In the genomic region with DNA sequence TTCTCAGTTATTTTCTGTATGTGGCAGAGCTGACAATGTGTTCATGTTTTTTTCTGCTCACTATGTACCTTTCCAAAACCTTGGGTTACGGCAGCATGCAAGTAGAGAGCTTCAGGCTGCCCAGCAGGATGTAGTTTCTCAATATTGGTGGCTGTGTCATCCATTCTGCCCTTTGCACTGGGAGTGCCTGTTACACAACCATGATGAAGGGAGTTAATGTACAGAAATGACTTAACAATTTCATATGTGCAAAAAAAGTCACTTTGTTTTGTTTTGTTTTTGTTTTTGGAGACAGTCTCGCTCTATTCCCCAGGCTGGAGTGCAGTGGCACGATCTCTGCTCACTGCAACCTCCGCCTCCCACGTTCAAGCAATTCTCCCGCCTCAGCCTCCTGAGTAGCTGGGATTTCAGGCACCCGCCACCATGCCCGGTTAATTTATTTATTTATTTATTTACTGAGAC, we compare ENCODE assay signal across 1 cellular context.
TF ChIP-seq lines count a peak whose summit lies in the region.

No MANE protein-coding gene starts in this region.

TF ChIP-seq in HepG2, 621 proteins besides CTCF, POLR2A, EP300 and RAD21 (continued from another document):
- peak; percentile 75; the same call in 1 of the 2 replicates for TF ChIP-seq PHF21A (CRISPR knock-in tag; IDR thresholded peaks at IDR 0.05)
- peak; percentile 87 for TF ChIP-seq JUND (CRISPR knock-in tag; IDR thresholded peaks at IDR 0.05)
- TF ChIP-seq, protein P1, sequence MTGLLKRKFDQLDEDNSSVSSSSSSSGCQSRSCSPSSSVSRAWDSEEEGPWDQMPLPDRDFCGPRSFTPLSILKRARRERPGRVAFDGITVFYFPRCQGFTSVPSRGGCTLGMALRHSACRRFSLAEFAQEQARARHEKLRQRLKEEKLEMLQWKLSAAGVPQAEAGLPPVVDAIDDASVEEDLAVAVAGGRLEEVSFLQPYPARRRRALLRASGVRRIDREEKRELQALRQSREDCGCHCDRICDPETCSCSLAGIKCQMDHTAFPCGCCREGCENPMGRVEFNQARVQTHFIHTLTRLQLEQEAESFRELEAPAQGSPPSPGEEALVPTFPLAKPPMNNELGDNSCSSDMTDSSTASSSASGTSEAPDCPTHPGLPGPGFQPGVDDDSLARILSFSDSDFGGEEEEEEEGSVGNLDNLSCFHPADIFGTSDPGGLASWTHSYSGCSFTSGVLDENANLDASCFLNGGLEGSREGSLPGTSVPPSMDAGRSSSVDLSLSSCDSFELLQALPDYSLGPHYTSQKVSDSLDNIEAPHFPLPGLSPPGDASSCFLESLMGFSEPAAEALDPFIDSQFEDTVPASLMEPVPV (CRISPR knock-in tag; IDR thresholded peaks at IDR 0.05): no peak
- TF ChIP-seq BRCA1 (CRISPR knock-in tag; IDR thresholded peaks at IDR 0.05): no peak
- TF ChIP-seq DPF2 (CRISPR knock-in tag; IDR thresholded peaks at IDR 0.05; ENCODE audit: borderline replicate concordance, low read depth): peak; percentile 85
- peak; percentile 67; the same call in 1 of the 2 replicates for TF ChIP-seq NFIC (IDR thresholded peaks at IDR 0.05; ENCODE audit: low read length)
- TF ChIP-seq RFX5 (IDR thresholded peaks at IDR 0.05; ENCODE audit: low read depth, low read length): no peak
- TF ChIP-seq, protein P2, sequence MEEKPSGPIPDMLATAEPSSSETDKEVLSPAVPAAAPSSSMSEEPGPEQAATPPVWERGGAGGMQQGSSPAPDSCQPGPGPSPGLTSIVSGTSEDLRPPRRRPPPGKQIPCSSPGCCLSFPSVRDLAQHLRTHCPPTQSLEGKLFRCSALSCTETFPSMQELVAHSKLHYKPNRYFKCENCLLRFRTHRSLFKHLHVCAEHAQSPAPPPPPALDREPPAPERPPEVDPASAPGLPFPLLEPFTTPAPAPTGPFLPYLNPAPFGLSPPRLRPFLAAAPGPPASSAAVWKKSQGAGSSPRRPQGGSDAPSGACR (CRISPR knock-in tag; IDR thresholded peaks at IDR 0.05): 0 out of 2 replicates have a peak, but pooled peaks have one; percentile 37
- TF ChIP-seq MBNL3 (CRISPR knock-in tag; conservative IDR thresholded peaks at IDR 0.05): no peak
- TF ChIP-seq ZNF331 (CRISPR knock-in tag; IDR thresholded peaks at IDR 0.05): peak; percentile 76; the same call in 1 of the 2 replicates
- TF ChIP-seq, protein P3, sequence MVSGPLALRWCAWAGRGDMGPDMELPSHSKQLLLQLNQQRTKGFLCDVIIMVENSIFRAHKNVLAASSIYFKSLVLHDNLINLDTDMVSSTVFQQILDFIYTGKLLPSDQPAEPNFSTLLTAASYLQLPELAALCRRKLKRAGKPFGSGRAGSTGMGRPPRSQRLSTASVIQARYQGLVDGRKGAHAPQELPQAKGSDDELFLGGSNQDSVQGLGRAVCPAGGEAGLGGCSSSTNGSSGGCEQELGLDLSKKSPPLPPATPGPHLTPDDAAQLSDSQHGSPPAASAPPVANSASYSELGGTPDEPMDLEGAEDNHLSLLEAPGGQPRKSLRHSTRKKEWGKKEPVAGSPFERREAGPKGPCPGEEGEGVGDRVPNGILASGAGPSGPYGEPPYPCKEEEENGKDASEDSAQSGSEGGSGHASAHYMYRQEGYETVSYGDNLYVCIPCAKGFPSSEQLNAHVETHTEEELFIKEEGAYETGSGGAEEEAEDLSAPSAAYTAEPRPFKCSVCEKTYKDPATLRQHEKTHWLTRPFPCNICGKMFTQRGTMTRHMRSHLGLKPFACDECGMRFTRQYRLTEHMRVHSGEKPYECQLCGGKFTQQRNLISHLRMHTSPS (CRISPR knock-in tag; IDR thresholded peaks at IDR 0.05; ENCODE audit: low read depth): 0 out of 2 replicates have a peak, but pooled peaks have one; percentile 49
- no peak for TF ChIP-seq HDAC6 (IDR thresholded peaks at IDR 0.05; ENCODE audit: low read depth, low read length)
- peak; percentile 89 for TF ChIP-seq SOX5 (CRISPR knock-in tag; IDR thresholded peaks at IDR 0.05; ENCODE audit: borderline replicate concordance)
- no peak for TF ChIP-seq TP53 (CRISPR knock-in tag; conservative IDR thresholded peaks at IDR 0.05)
- TF ChIP-seq, protein P4, sequence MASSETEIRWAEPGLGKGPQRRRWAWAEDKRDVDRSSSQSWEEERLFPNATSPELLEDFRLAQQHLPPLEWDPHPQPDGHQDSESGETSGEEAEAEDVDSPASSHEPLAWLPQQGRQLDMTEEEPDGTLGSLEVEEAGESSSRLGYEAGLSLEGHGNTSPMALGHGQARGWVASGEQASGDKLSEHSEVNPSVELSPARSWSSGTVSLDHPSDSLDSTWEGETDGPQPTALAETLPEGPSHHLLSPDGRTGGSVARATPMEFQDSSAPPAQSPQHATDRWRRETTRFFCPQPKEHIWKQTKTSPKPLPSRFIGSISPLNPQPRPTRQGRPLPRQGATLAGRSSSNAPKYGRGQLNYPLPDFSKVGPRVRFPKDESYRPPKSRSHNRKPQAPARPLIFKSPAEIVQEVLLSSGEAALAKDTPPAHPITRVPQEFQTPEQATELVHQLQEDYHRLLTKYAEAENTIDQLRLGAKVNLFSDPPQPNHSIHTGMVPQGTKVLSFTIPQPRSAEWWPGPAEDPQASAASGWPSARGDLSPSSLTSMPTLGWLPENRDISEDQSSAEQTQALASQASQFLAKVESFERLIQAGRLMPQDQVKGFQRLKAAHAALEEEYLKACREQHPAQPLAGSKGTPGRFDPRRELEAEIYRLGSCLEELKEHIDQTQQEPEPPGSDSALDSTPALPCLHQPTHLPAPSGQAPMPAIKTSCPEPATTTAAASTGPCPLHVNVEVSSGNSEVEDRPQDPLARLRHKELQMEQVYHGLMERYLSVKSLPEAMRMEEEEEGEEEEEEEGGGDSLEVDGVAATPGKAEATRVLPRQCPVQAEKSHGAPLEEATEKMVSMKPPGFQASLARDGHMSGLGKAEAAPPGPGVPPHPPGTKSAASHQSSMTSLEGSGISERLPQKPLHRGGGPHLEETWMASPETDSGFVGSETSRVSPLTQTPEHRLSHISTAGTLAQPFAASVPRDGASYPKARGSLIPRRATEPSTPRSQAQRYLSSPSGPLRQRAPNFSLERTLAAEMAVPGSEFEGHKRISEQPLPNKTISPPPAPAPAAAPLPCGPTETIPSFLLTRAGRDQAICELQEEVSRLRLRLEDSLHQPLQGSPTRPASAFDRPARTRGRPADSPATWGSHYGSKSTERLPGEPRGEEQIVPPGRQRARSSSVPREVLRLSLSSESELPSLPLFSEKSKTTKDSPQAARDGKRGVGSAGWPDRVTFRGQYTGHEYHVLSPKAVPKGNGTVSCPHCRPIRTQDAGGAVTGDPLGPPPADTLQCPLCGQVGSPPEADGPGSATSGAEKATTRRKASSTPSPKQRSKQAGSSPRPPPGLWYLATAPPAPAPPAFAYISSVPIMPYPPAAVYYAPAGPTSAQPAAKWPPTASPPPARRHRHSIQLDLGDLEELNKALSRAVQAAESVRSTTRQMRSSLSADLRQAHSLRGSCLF (CRISPR knock-in tag; IDR thresholded peaks at IDR 0.05; ENCODE audit: borderline replicate concordance): no peak
- TF ChIP-seq ARNT2 (CRISPR knock-in tag; IDR thresholded peaks at IDR 0.05; ENCODE audit: low read depth): peak; percentile 54; the same call in 1 of the 2 replicates
- no peak for TF ChIP-seq FLYWCH1 (CRISPR knock-in tag; IDR thresholded peaks at IDR 0.05)
- peak; percentile 87 for TF ChIP-seq SAP130 (CRISPR knock-in tag; IDR thresholded peaks at IDR 0.05; ENCODE audit: low read depth)
- peak; percentile 69; the same call in 1 of the 2 replicates for TF ChIP-seq FOXO1 (CRISPR knock-in tag; IDR thresholded peaks at IDR 0.05)
- no peak for TF ChIP-seq SSRP1 (CRISPR knock-in tag; IDR thresholded peaks at IDR 0.05)
TF ChIP-seq in HepG2: peak in this region for 177.
